ENCODE assay signal across 20 cellular contexts in the genomic region with DNA sequence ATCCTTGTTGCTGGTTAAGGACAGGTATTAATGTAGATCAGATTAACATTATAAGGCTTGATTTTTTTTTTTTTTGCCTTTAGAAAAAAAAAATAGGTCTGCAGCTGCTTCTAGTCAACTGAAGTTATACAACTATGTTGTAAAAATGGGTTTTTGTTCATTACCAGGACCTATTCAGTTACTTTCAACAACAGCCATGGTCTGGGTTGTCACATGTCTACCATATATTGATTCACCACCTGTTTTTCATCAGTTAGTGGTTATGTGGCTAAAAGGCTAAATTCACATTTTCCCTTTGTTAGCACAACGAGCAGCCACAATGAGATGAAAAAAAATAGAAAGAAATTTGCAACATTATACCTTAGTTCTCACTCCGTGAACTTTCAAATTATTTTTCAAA. TPM values are rescaled to one million over a fixed set of nuclear protein-coding genes. Genes with fewer than 3 reads are reported as not detected.
"Had no signal": no experiment of that assay in that cellular context is flagged by ENCODE, and none has a peak within 500 bp of the region (broad histone marks: within the 10 kb centered on the region; RNA-seq: fewer than 3 reads in every experiment).

No MANE protein-coding gene starts in this region.

- H3K9me3 Mint-ChIP-seq: activated CD4-positive, alpha-beta T cell treated with anti-CD3 and anti-CD28 coated beads, Interleukin-2, amount 10 ng/mL, durations not matched to agents 7 days and 5 days; dendritic cell treated with granulocyte-macrophage colony-stimulating factor and Interleukin-4, amounts not matched to agents 40 ng/mL and 50 ng/mL, for 4 days; nephron progenitor cell; type B pancreatic cell had no signal

- H3K36me3 ChIP-seq: breast epithelium, gastrocnemius medialis, heart right ventricle, right atrium auricular region, suprapubic skin had no signal

- H3K36me3 Mint-ChIP-seq: activated naive CD8-positive, alpha-beta T cell; type B pancreatic cell had no signal

- H3K4me1 Mint-ChIP-seq: activated B cell treated with CpG ODN at 0.5 μM for 24 hours; activated CD4-positive, alpha-beta T cell treated with anti-CD3 and anti-CD28 coated beads, Interleukin-2, amount 10 ng/mL, durations not matched to agents 7 days and 5 days; nephron progenitor cell had no signal

- H3K4me3 Mint-ChIP-seq: activated B cell treated with CpG ODN at 0.5 μM for 24 hours; activated CD4-positive, alpha-beta T cell treated with anti-CD3 and anti-CD28 coated beads, Interleukin-2, amount 10 ng/mL, durations not matched to agents 7 days and 5 days; activated naive CD8-positive, alpha-beta T cell; dendritic cell treated with granulocyte-macrophage colony-stimulating factor and Interleukin-4, amounts not matched to agents 40 ng/mL and 50 ng/mL, for 4 days; nephron progenitor cell; type B pancreatic cell had no signal

- H3K4me3 ChIP-seq: breast epithelium, gastrocnemius medialis, heart right ventricle, right atrium auricular region, suprapubic skin had no signal

- H3K9me3 ChIP-seq: breast epithelium, gastrocnemius medialis, heart right ventricle, right atrium auricular region, suprapubic skin had no signal

- DNase-seq: activated B cell treated with CpG ODN at 0.5 μM for 24 hours; activated CD4-positive, alpha-beta T cell treated with anti-CD3 and anti-CD28 coated beads, Interleukin-2, amount 10 ng/mL, durations not matched to agents 7 days and 5 days; activated CD8-positive, alpha-beta memory T cell treated with anti-CD3 and anti-CD28 coated beads for 24 hours; activated gamma-delta T cell treated with Interleukin-2 at 50 U/mL for 16 hours; amygdala; cerebellar nuclear complex; effector memory CD4-positive, alpha-beta T cell; gastrocnemius medialis; heart right ventricle; nephron progenitor cell; occipital lobe; small intestine; stimulated activated naive CD8-positive, alpha-beta T cell treated with anti-CD3 and anti-CD28 coated beads, Interleukin-15, Interleukin-2, amounts not matched to agents 100 U/mL and 50 U/mL, for 24 hours had no signal

- H3K27ac Mint-ChIP-seq: activated B cell treated with CpG ODN at 0.5 μM for 24 hours; activated CD4-positive, alpha-beta T cell treated with anti-CD3 and anti-CD28 coated beads, Interleukin-2, amount 10 ng/mL, durations not matched to agents 7 days and 5 days; activated naive CD8-positive, alpha-beta T cell; dendritic cell treated with granulocyte-macrophage colony-stimulating factor and Interleukin-4, amounts not matched to agents 40 ng/mL and 50 ng/mL, for 4 days; nephron progenitor cell; type B pancreatic cell had no signal

- H3K27me3 ChIP-seq: breast epithelium, gastrocnemius medialis, heart right ventricle, right atrium auricular region, suprapubic skin had no signal

- H3K27me3 Mint-ChIP-seq: activated B cell treated with CpG ODN at 0.5 μM for 24 hours; activated CD4-positive, alpha-beta T cell treated with anti-CD3 and anti-CD28 coated beads, Interleukin-2, amount 10 ng/mL, durations not matched to agents 7 days and 5 days; activated naive CD8-positive, alpha-beta T cell; dendritic cell treated with granulocyte-macrophage colony-stimulating factor and Interleukin-4, amounts not matched to agents 40 ng/mL and 50 ng/mL, for 4 days; type B pancreatic cell had no signal

- ATAC-seq: gastrocnemius medialis; heart right ventricle; stimulated activated naive CD8-positive, alpha-beta T cell treated with anti-CD3 and anti-CD28 coated beads, Interleukin-15, Interleukin-2, amounts not matched to agents 100 U/mL and 50 U/mL, for 24 hours had no signal

- H3K27ac ChIP-seq: breast epithelium, gastrocnemius medialis, heart right ventricle, right atrium auricular region, suprapubic skin had no signal

- H3K4me1 ChIP-seq: breast epithelium, gastrocnemius medialis, heart right ventricle, right atrium auricular region, suprapubic skin had no signal

RNA-seq across cellular contexts. Expression of a gene that starts 45.4 kb away (rescaled TPM):
- total RNA-seq: activated B cell treated with CpG ODN at 0.5 μM for 24 hours; activated CD4-positive, alpha-beta T cell treated with anti-CD3 and anti-CD28 coated beads, Interleukin-2, amount 10 ng/mL, durations not matched to agents 7 days and 5 days; T-helper 2 cell treated with Interferon-gamma antibody and Interleukin-4, amounts not matched to agents 100 ng/mL and 5 ng/mL, for 36 hours had no signal
